Comparison of ENCODE assay signal across 23 cellular contexts in genomic region chr6:135319819-135320218, GRCh38.
"Had no signal": no experiment of that assay in that cellular context is flagged by ENCODE, and none has a peak within 500 bp of the region (broad histone marks: within the 10 kb centered on the region; RNA-seq: fewer than 3 reads in every experiment).

No MANE protein-coding gene starts in this region.

- H3K27me3 ChIP-seq: adrenal gland had no signal

- H3K27ac ChIP-seq: KMS-11, PC-9, SK-N-MC, WERI-Rb-1 had no signal

- H3K4me2 ChIP-seq: KMS-11, PC-9 had no signal

- H3K9me3 ChIP-seq: adrenal gland had no signal

- H3K9ac ChIP-seq: KMS-11 had no signal

- ATAC-seq: activated CD4-positive, alpha-beta T cell treated with anti-CD3 and anti-CD28 coated beads for 36 hours; activated T-cell treated with anti-CD3 and anti-CD28 coated beads, Interleukin-2, amount 50 U/mL, for 72 hours had no signal

- H2AFZ ChIP-seq: PC-9 had no signal

- H3K36me3 ChIP-seq: adrenal gland had no signal

- H3K4me3 ChIP-seq: adrenal gland, PC-9, SK-N-MC had no signal

- DNase-seq: activated CD4-positive, alpha-beta memory T cell treated with anti-CD3 and anti-CD28 coated beads, Interleukin-2, amount 10 ng/mL, durations not matched to agents 7 days and 5 days; activated CD4-positive, alpha-beta T cell treated with anti-CD3 and anti-CD28 coated beads for 36 hours; activated CD4-positive, alpha-beta T cell treated with anti-CD3 and anti-CD28 coated beads, Interleukin-2, amount 50 U/mL, for 1 hour; activated CD8-positive, alpha-beta memory T cell treated with anti-CD3 and anti-CD28 coated beads, Interleukin-2, amount 50 U/mL, for 4 hours; activated gamma-delta T cell treated with Interleukin-2 at 50 U/mL for 16 hours; activated naive CD4-positive, alpha-beta T cell treated with anti-CD3 and anti-CD28 coated beads, Interleukin-2, amount 50 U/mL, for 16 hours; activated naive CD8-positive, alpha-beta T cell treated with anti-CD3 and anti-CD28 coated beads, Interleukin-2, amount 10 ng/mL, durations not matched to agents 7 days and 5 days; activated T-cell treated with anti-CD3 and anti-CD28 coated beads, Interleukin-2, amount 50 U/mL, for 72 hours; adrenal gland; anterior cingulate cortex; cerebellar nuclear complex; MM.1S; NCI-H1092 treated with DMSO at 0.1 percent for 48 hours; NCI-H1417 treated with DMSO at 0.1 percent for 48 hours; NCI-H1694; NCI-H2029; NCI-H2107; NCI-H510A treated with DMSO at 0.1 percent for 48 hours; PC-9; SIG-M5; WERI-Rb-1 had no signal
